ENCODE assay signal across 24 cellular contexts in the genomic region with DNA sequence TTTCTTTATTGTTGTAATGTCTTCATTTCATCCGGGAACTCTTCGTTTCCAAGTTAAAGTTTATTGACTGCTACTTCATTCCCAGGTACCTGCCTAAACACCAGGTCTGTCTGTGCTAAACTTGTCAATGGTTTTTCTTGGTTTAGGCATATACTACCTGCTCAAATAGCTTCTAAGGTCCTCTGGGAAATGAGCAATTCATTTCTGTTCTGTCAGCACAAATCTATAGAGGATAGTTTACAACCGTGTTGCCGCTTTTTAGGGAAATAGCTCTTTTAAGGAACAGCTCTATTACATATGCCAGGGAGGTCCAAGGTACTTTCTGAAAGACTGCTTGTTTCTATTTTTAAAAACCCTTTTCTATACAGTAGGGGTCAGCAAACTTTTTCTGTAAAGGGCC.
DNase-seq lines count a peak whose midpoint lies in the region; ATAC-seq, FAIRE-seq and TF ChIP-seq lines count a peak whose summit lies in the region.
"Had no signal": no experiment of that assay in that cellular context is flagged by ENCODE, and none has a peak within 500 bp of the region (broad histone marks: within the 10 kb centered on the region; RNA-seq: fewer than 3 reads in every experiment).

No MANE protein-coding gene starts in this region.

- in situ Hi-C loops in HepG2 (cut with HindIII; ENCODE audit: extremely low pct_ligation_motif_present, low pct_unique_long_range_greater_than_20kb): no loop called here

- no peaks in the 10 kb centered on the region for H3F3A ChIP-seq in GM23338 (replicated peaks; ENCODE audit: low read depth)

- H3K4me3 Mint-ChIP-seq in GM23338 (no peak overlapping the region), nephron (no peak overlapping the region)
- H3K4me3 Mint-ChIP-seq: CD14-positive monocyte; CD4-positive, alpha-beta T cell; CD8-positive, alpha-beta memory T cell had no signal

- POLR2A ChIA-PET in HepG2 (lab: Yijun Ruan, JAX): no interaction called here

- intact Hi-C loops in HepG2 (cut with micrococcal nuclease; ENCODE audit: unreplicated experiment): no loop called here
- intact Hi-C loops in right lobe of liver (cut with DNase I): no loop called here
- intact Hi-C loops in psoas muscle (cut with DNase I): no loop called here

- H3K9me2 ChIP-seq in GM23338 (ENCODE audit: insufficient read depth): no peaks in the 10 kb centered on the region

- H3K9ac ChIP-seq in HepG2 (ENCODE audit: insufficient read depth, low read depth, low read length): no peak overlapping the region
- H3K9ac ChIP-seq: BLaER1 treated with 17β-estradiol and CSF1 and Interleukin-3, amounts not matched to agents 10 nM and 100 nM had no signal

- H4K20me1 ChIP-seq in HepG2 (ENCODE audit: insufficient read depth, low read length): no peaks in the 10 kb centered on the region
- H4K20me1 ChIP-seq in GM23338 (replicated peaks; ENCODE audit: insufficient read depth): no peaks in the 10 kb centered on the region
- H4K20me1 ChIP-seq: BLaER1 treated with 17β-estradiol and CSF1 and Interleukin-3, amounts not matched to agents 10 nM and 100 nM had no signal

- H3K27me3 ChIP-seq in HepG2 (ENCODE audit: control insufficient read depth in 1 of 2, insufficient read depth in 2 of 2, low read length in 2 of 2) (no peaks in the 10 kb centered on the region), right lobe of liver (no peaks in the 10 kb centered on the region), GM23338 (ENCODE audit: insufficient read depth) (no peaks in the 10 kb centered on the region), psoas muscle (ENCODE audit: insufficient read depth in 3 of 3, low read length in 2 of 3) (no peaks in the 10 kb centered on the region)
- H3K27me3 ChIP-seq: BE2C; BLaER1 treated with 17β-estradiol and CSF1 and Interleukin-3, amounts not matched to agents 10 nM and 100 nM had no signal

- H3K4me1 Mint-ChIP-seq in GM23338 (peaks cover 17% of the 10 kb centered on the region; the same call in 2 of the 3 replicates), nephron (peaks cover 5% of the 10 kb centered on the region)
- H3K4me1 Mint-ChIP-seq: CD14-positive monocyte; CD8-positive, alpha-beta memory T cell had no signal

- H3K9me3 Mint-ChIP-seq in GM23338 (no peaks in the 10 kb centered on the region; the same call in 2 of the 3 replicates), nephron (no peaks in the 10 kb centered on the region)
- H3K9me3 Mint-ChIP-seq: CD4-positive, alpha-beta T cell had no signal

- H3K4me1 ChIP-seq in HepG2 (ENCODE audit: insufficient read depth, low read length) (no peaks in the 10 kb centered on the region), right lobe of liver (no peaks in the 10 kb centered on the region), GM23338 (ENCODE audit: insufficient read depth) (peaks cover 3% of the 10 kb centered on the region; the same call in 1 of the 2 replicates), psoas muscle (no peaks in the 10 kb centered on the region)
- H3K4me1 ChIP-seq: BE2C; BLaER1 treated with 17β-estradiol and CSF1 and Interleukin-3, amounts not matched to agents 10 nM and 100 nM had no signal

- H3K36me3 Mint-ChIP-seq in GM23338 (ENCODE audit: low read depth) (no peaks in the 10 kb centered on the region), nephron (ENCODE audit: low read depth) (no peaks in the 10 kb centered on the region)
- H3K36me3 Mint-ChIP-seq: CD14-positive monocyte; CD8-positive, alpha-beta memory T cell had no signal

- H3K79me2 ChIP-seq in HepG2 (ENCODE audit: insufficient read depth, low read length): no peaks in the 10 kb centered on the region
- H3K79me2 ChIP-seq in GM23338 (replicated peaks; ENCODE audit: insufficient read depth): no peaks in the 10 kb centered on the region

- H3K4me3 ChIP-seq in HepG2 (replicated peaks in 1 of 3; ENCODE audit: insufficient read depth in 1 of 3, low read depth in 2 of 3, low read length in 3 of 3): no peak overlapping the region
- no peak overlapping the region for H3K4me3 ChIP-seq in right lobe of liver
- H3K4me3 ChIP-seq in GM23338: no peak overlapping the region
- no peak overlapping the region for H3K4me3 ChIP-seq in psoas muscle
- no peak overlapping the region for H3K4me3 ChIP-seq in foreskin fibroblast (ENCODE audit: low read depth in 1 of 2, low read length in 2 of 2)
- H3K4me3 ChIP-seq: BLaER1 treated with 17β-estradiol and CSF1 and Interleukin-3, amounts not matched to agents 10 nM and 100 nM had no signal

- TF ChIP-seq EP300 in HepG2 (IDR thresholded peaks at IDR 0.05; ENCODE audit: low read depth in 2 of 2, low read length in 2 of 2) (no peak), HepG2 (CRISPR knock-in tag; IDR thresholded peaks at IDR 0.05; ENCODE audit: borderline replicate concordance) (no peak)

- no peak overlapping the region for H3K27ac ChIP-seq in HepG2 (ENCODE audit: extremely low read length, insufficient read depth, low read length)
- H3K27ac ChIP-seq in right lobe of liver: no peak overlapping the region
- H3K27ac ChIP-seq in GM23338 (ENCODE audit: low read depth): no peak overlapping the region
- no peak overlapping the region for H3K27ac ChIP-seq in psoas muscle
- H3K27ac ChIP-seq: BLaER1 treated with 17β-estradiol and CSF1 and Interleukin-3, amounts not matched to agents 10 nM and 100 nM had no signal

- no peak overlapping the region for H3K4me2 ChIP-seq in HepG2 (ENCODE audit: low read depth, low read length)
- H3K4me2 ChIP-seq in GM23338: no peak overlapping the region
- H3K4me2 ChIP-seq: BLaER1 treated with 17β-estradiol and CSF1 and Interleukin-3, amounts not matched to agents 10 nM and 100 nM had no signal

- TF ChIP-seq POLR2A in HepG2 (IDR thresholded peaks at IDR 0.05; ENCODE audit: insufficient read depth in 1 of 2, low read depth in 2 of 2, low read length in 2 of 2) (no peak), right lobe of liver (IDR thresholded peaks at IDR 0.05) (no peak)

- TF ChIP-seq CTCF in HepG2 (CRISPR knock-in tag; IDR thresholded peaks at IDR 0.05) (no peak), right lobe of liver (IDR thresholded peaks at IDR 0.05) (no peak), GM23338 (conservative IDR thresholded peaks at IDR 0.05; ENCODE audit: low read depth in 2 of 2) (no peak; a peak in 1 of 4 replicates), nephron (IDR thresholded peaks at IDR 0.05; ENCODE audit: unreplicated experiment in 3 of 3) (peak in 2 of 3 experiments; percentile 9 to 13), psoas muscle (IDR thresholded peaks at IDR 0.05) (no peak), foreskin fibroblast (IDR thresholded peaks at IDR 0.05; ENCODE audit: low read depth, low read length) (no peak)

- FAIRE-seq in HepG2 (lab: Jason Lieb, UNC): no peak
- FAIRE-seq: D721Med, GM12891, GM18507, H1 had no signal

- H3K27me3 Mint-ChIP-seq in GM23338 (ENCODE audit: insufficient read depth, low read depth, poor library complexity) (no peaks in the 10 kb centered on the region), nephron (ENCODE audit: low read depth) (peaks cover 3% of the 10 kb centered on the region)
- H3K27me3 Mint-ChIP-seq: CD4-positive, alpha-beta T cell; CD8-positive, alpha-beta memory T cell had no signal

- H3K27ac Mint-ChIP-seq in GM23338: no peak overlapping the region
- no peak overlapping the region for H3K27ac Mint-ChIP-seq in nephron
- H3K27ac Mint-ChIP-seq: CD4-positive, alpha-beta T cell; CD8-positive, alpha-beta memory T cell had no signal

- BruUV-seq in HepG2 (replicated peaks; lab: Mats Ljungman, UMichigan): no TSS peak

- WGBS in HepG2 (ENCODE audit: low lambda C conversion rate): 25% methylated on average over 4 of the region's 4 CpGs
- 69% methylated on average over 4 of the region's 4 CpGs for WGBS in right lobe of liver (ENCODE audit: insufficient coverage, low coverage, low lambda C conversion rate, missing lambda C conversion rate)
- WGBS in psoas muscle, 3 donors: 56 to 67% (median 67%) methylated on average over 4 of the region's 4 CpGs

- no peak for TF ChIP-seq RAD21 in HepG2 (CRISPR knock-in tag; IDR thresholded peaks at IDR 0.05)

- DNase-seq in HepG2 (ENCODE audit: low spot score) (no peak), right lobe of liver (no peak), GM23338 (ENCODE audit: low spot score) (no peak), OCI-M1 (lab: John Stamatoyannopoulos, UW) (peak; percentile 28), psoas muscle (no peak), activated gamma-delta T cell treated with Interleukin-2 at 50 U/mL for 16 hours (no peak), foreskin fibroblast (no peak)
- DNase-seq: AML-193; BE2C; CD4-positive, alpha-beta T cell; CD8-positive, alpha-beta memory T cell; DMS 273 treated with DMSO at 0.1 percent for 48 hours; DMS79; EL; GF-D8; H7; HCEC 1CT had no signal

- H3K36me3 ChIP-seq in HepG2 (replicated peaks in 1 of 2; ENCODE audit: control insufficient read depth in 1 of 2, insufficient read depth in 2 of 2, low read length in 2 of 2) (no peaks in the 10 kb centered on the region), right lobe of liver (no peaks in the 10 kb centered on the region), GM23338 (ENCODE audit: insufficient read depth) (no peaks in the 10 kb centered on the region), psoas muscle (ENCODE audit: insufficient read depth in 1 of 2, low read depth in 1 of 2) (no peaks in the 10 kb centered on the region)
- H3K36me3 ChIP-seq: BE2C; BLaER1 treated with 17β-estradiol and CSF1 and Interleukin-3, amounts not matched to agents 10 nM and 100 nM had no signal

- CTCF ChIA-PET in HepG2 (lab: Yijun Ruan, JAX; ENCODE audit: low intra/inter-chr PET ratio, low total read pairs): no interaction called here

- ATAC-seq in HepG2 (no peak), right lobe of liver (no peak), GM23338 (no peak), psoas muscle (no peak)

- H3K9me3 ChIP-seq in HepG2 (ENCODE audit: low read length) (no peaks in the 10 kb centered on the region), right lobe of liver (no peaks in the 10 kb centered on the region), psoas muscle (no peaks in the 10 kb centered on the region)
- H3K9me3 ChIP-seq: BE2C; BLaER1 treated with 17β-estradiol and CSF1 and Interleukin-3, amounts not matched to agents 10 nM and 100 nM had no signal

- H2AFZ ChIP-seq in HepG2 (ENCODE audit: low read length) (no peak overlapping the region), GM23338 (peak overlapping the region; percentile 19; the same call in 1 of the 2 replicates)

TF ChIP-seq in HepG2, 621 proteins besides CTCF, POLR2A, EP300 and RAD21 (continues in another document):
- peak; percentile 22 to 66; a peak in 2 of 4 replicates for TF ChIP-seq MAFK (conservative IDR thresholded peaks at IDR 0.05 in 1 of 2, IDR thresholded peaks at IDR 0.05 in 1 of 2; ENCODE audit: low read length in 2 of 2)
- TF ChIP-seq STAG1 (CRISPR knock-in tag; IDR thresholded peaks at IDR 0.05): 0 out of 2 replicates have a peak, but pooled peaks have one; percentile 8
- TF ChIP-seq CBFB (CRISPR knock-in tag; IDR thresholded peaks at IDR 0.05): no peak

Comparison
In these comparisons a context has a peak if more than half of its experiments do, and no peak if none do; other contexts are left out.
1. CTCF ChIP-seq: peak in nephron (2 of 3); none in HepG2 (single experiment), right lobe of liver (0 of 4), GM23338 (0 of 2), psoas muscle (single experiment) and foreskin fibroblast (single experiment).